Comparison of ENCODE assay signal across 29 cellular contexts in the genomic region with DNA sequence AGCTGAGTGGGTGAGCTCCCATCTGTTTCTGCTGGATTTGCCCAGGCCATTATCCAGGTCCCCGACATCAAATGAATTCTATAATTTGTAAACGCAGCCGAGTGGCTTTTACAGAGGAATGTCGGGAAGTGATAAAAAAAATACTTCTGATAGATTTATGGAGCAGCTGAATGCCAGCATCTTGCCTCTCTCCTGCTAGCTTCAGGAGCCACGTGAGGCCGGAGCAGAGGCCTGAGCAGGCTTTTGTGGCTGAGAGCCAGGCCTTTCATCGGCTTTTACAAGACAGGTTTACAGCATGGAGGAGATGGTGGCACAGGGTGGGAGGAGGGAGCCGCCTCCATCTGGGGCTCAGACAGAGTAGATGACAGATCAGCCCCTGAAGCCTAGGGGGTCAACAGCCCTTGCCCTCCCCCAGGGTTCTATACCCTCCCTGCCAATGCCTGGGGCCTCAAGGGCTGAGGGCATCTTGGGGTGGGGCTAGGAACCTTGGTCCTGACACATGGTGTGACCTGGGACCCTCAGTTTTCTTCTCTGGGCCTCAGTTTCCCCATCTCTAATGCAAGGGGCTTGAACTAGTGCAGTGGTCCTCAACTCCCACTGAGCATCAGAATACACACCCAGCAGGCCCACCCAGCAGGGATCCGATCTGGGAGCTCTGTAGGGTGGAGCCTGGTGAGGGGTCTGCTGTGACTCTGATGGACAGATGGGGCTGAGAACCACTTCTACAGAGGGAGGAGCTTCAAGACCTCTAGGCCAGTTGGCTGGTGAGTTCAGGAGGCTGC. TPM values are rescaled to one million over a fixed set of nuclear protein-coding genes. Genes with fewer than 3 reads are reported as not detected.
DNase-seq lines count a peak whose midpoint lies in the region; ATAC-seq and TF ChIP-seq lines count a peak whose summit lies in the region.
"Had no signal": no experiment of that assay in that cellular context is flagged by ENCODE, and none has a peak within 500 bp of the region (broad histone marks: within the 10 kb centered on the region; RNA-seq: fewer than 3 reads in every experiment).

No MANE protein-coding gene starts in this region.

- no peak overlapping the region for H3K4me3 Mint-ChIP-seq in mesothelial cell of epicardium
- H3K4me3 Mint-ChIP-seq in T-helper 2 cell treated with Interferon-gamma antibody and Interleukin-4, amounts not matched to agents 5 μg/mL and 100 μg/mL, for 36 hours: no peak overlapping the region
- H3K4me3 Mint-ChIP-seq: activated CD4-positive, alpha-beta T cell treated with anti-CD3 and anti-CD28 coated beads, Interleukin-2, amount 10 ng/mL, durations not matched to agents 24 days and 14 days; activated CD8-positive, alpha-beta memory T cell treated with anti-CD3 and anti-CD28 coated beads, Interleukin-2, amount 10 ng/mL, durations not matched to agents 7 days and 5 days; central memory CD8-positive, alpha-beta T cell; H9; immature natural killer cell; neural crest cell; stimulated activated effector memory CD8-positive, alpha-beta T cell treated with anti-CD3 and anti-CD28 coated beads, Interleukin-12 subunit alpha, Interleukin-12 subunit beta, amount 100 ng/mL, for 72 hours had no signal

- H3K27ac Mint-ChIP-seq in mesothelial cell of epicardium: no peak overlapping the region
- no peak overlapping the region for H3K27ac Mint-ChIP-seq in T-helper 2 cell treated with Interferon-gamma antibody and Interleukin-4, amounts not matched to agents 5 μg/mL and 100 μg/mL, for 36 hours
- H3K27ac Mint-ChIP-seq: activated CD4-positive, alpha-beta T cell treated with anti-CD3 and anti-CD28 coated beads, Interleukin-2, amount 10 ng/mL, durations not matched to agents 24 days and 14 days; activated CD8-positive, alpha-beta memory T cell treated with anti-CD3 and anti-CD28 coated beads, Interleukin-2, amount 10 ng/mL, durations not matched to agents 7 days and 5 days; H9; immature natural killer cell had no signal

- TF ChIP-seq CTCF in WERI-Rb-1 (IDR thresholded peaks at IDR 0.05; ENCODE audit: low read depth, low read length): no peak
- no peak for TF ChIP-seq CTCF in mesothelial cell of epicardium (IDR thresholded peaks at IDR 0.05; ENCODE audit: unreplicated experiment)

- intact Hi-C loops in Right ventricle myocardium superior (cut with DNase I): no loop called here
- intact Hi-C loops in Right ventricle myocardium inferior (cut with DNase I): no loop called here

- peak; percentile 47 for DNase-seq in Right ventricle myocardium superior
- DNase-seq in Right ventricle myocardium inferior (ENCODE audit: missing footprints): no peak
- no peak for DNase-seq in WERI-Rb-1
- peak; percentile 56 to 82 for DNase-seq in mesothelial cell of epicardium (ENCODE audit: low spot score in 2 of 2, unreplicated experiment in 2 of 2)
- no peak for DNase-seq in T-helper 2 cell treated with Interferon-gamma antibody and Interleukin-4, amounts not matched to agents 5 μg/mL and 100 μg/mL, for 36 hours (ENCODE audit: low spot score)
- DNase-seq in mesenteric fat pad (ENCODE audit: low spot score): no peak
- DNase-seq: activated CD4-positive, alpha-beta T cell treated with anti-CD3 and anti-CD28 coated beads, Interleukin-2, amount 10 ng/mL, durations not matched to agents 24 days and 14 days; activated CD8-positive, alpha-beta memory T cell treated with anti-CD3 and anti-CD28 coated beads, Interleukin-2, amount 10 ng/mL, durations not matched to agents 7 days and 5 days; Calu3; H9; immature natural killer cell; NCI-H1048; NCI-H187 treated with DMSO at 0.1 percent for 48 hours; NCI-H226; psoas muscle; SIG-M5; stimulated activated CD4-positive, alpha-beta T cell treated with anti-CD3 and anti-CD28 coated beads, Interleukin-2, amount 100 ng/mL, for 24 hours; T-helper 1 cell had no signal

- H3K4me3 ChIP-seq in WERI-Rb-1 (ENCODE audit: low read depth, low read length): no peak overlapping the region
- H3K4me3 ChIP-seq: A549; BLaER1 treated with 17β-estradiol and CSF1 and Interleukin-3, amounts not matched to agents 10 nM and 100 nM; psoas muscle; skin epidermis; suprapubic skin had no signal

- H3K9me3 ChIP-seq in WERI-Rb-1 (ENCODE audit: severe bottlenecking): no peaks in the 10 kb centered on the region
- H3K9me3 ChIP-seq: A549; BLaER1 treated with 17β-estradiol and CSF1 and Interleukin-3, amounts not matched to agents 10 nM and 100 nM; psoas muscle; suprapubic skin had no signal

- peaks cover 85% of the 10 kb centered on the region for H3K27me3 Mint-ChIP-seq in mesothelial cell of epicardium (ENCODE audit: low read depth)
- H3K27me3 Mint-ChIP-seq in T-helper 2 cell treated with Interferon-gamma antibody and Interleukin-4, amounts not matched to agents 5 μg/mL and 100 μg/mL, for 36 hours (ENCODE audit: low read depth): no peaks in the 10 kb centered on the region
- H3K27me3 Mint-ChIP-seq: activated CD4-positive, alpha-beta T cell treated with anti-CD3 and anti-CD28 coated beads, Interleukin-2, amount 10 ng/mL, durations not matched to agents 24 days and 14 days; central memory CD8-positive, alpha-beta T cell had no signal

- ATAC-seq in Right ventricle myocardium superior (ENCODE audit: poor library complexity) (peak; percentile 28), Right ventricle myocardium inferior (no peak), GM21737 (IDR thresholded peaks at IDR 0.05; ENCODE audit: unreplicated experiment) (no peak), HG02759 (IDR thresholded peaks at IDR 0.05; ENCODE audit: unreplicated experiment) (no peak)
- ATAC-seq: A549; activated CD8-positive, alpha-beta memory T cell treated with anti-CD3 and anti-CD28 coated beads, Interleukin-2, amount 10 ng/mL, durations not matched to agents 7 days and 5 days; activated naive CD4-positive, alpha-beta T cell treated with anti-CD3 and anti-CD28 coated beads, Interleukin-2, amount 50 U/mL, for 72 hours; psoas muscle; stimulated activated effector memory CD8-positive, alpha-beta T cell treated with anti-CD3 and anti-CD28 coated beads, Interleukin-12 subunit alpha, Interleukin-12 subunit beta, amount 100 ng/mL, for 72 hours had no signal

- H3K36me3 ChIP-seq in WERI-Rb-1: no peaks in the 10 kb centered on the region
- H3K36me3 ChIP-seq: BLaER1 treated with 17β-estradiol and CSF1 and Interleukin-3, amounts not matched to agents 10 nM and 100 nM; suprapubic skin had no signal

- H3K27me3 ChIP-seq in WERI-Rb-1 (ENCODE audit: insufficient read depth, low read depth, severe bottlenecking): no peaks in the 10 kb centered on the region
- H3K27me3 ChIP-seq: BLaER1 treated with 17β-estradiol and CSF1 and Interleukin-3, amounts not matched to agents 10 nM and 100 nM had no signal

- no peaks in the 10 kb centered on the region for H3K36me3 Mint-ChIP-seq in mesothelial cell of epicardium
- H3K36me3 Mint-ChIP-seq in T-helper 2 cell treated with Interferon-gamma antibody and Interleukin-4, amounts not matched to agents 5 μg/mL and 100 μg/mL, for 36 hours (ENCODE audit: low read depth): no peaks in the 10 kb centered on the region
- H3K36me3 Mint-ChIP-seq: activated CD8-positive, alpha-beta memory T cell treated with anti-CD3 and anti-CD28 coated beads, Interleukin-2, amount 10 ng/mL, durations not matched to agents 7 days and 5 days; activated naive CD4-positive, alpha-beta T cell treated with anti-CD3 and anti-CD28 coated beads, Interleukin-2, amount 50 U/mL, for 72 hours; immature natural killer cell; stimulated activated effector memory CD8-positive, alpha-beta T cell treated with anti-CD3 and anti-CD28 coated beads, Interleukin-12 subunit alpha, Interleukin-12 subunit beta, amount 100 ng/mL, for 72 hours had no signal

- peaks cover 39% of the 10 kb centered on the region for H3K4me1 Mint-ChIP-seq in mesothelial cell of epicardium
- no peaks in the 10 kb centered on the region for H3K4me1 Mint-ChIP-seq in T-helper 2 cell treated with Interferon-gamma antibody and Interleukin-4, amounts not matched to agents 5 μg/mL and 100 μg/mL, for 36 hours (ENCODE audit: low read depth)
- H3K4me1 Mint-ChIP-seq: activated CD4-positive, alpha-beta T cell treated with anti-CD3 and anti-CD28 coated beads, Interleukin-2, amount 10 ng/mL, durations not matched to agents 24 days and 14 days; central memory CD8-positive, alpha-beta T cell; immature natural killer cell; neural crest cell had no signal

- peak overlapping the region; percentile 55 for H3K27ac ChIP-seq in WERI-Rb-1
- H3K27ac ChIP-seq: A549; BLaER1 treated with 17β-estradiol and CSF1 and Interleukin-3, amounts not matched to agents 10 nM and 100 nM; epithelial cell of prostate; psoas muscle; skin epidermis; suprapubic skin had no signal

- no peaks in the 10 kb centered on the region for H3K9me3 Mint-ChIP-seq in mesothelial cell of epicardium
- H3K9me3 Mint-ChIP-seq in T-helper 2 cell treated with Interferon-gamma antibody and Interleukin-4, amounts not matched to agents 5 μg/mL and 100 μg/mL, for 36 hours: no peaks in the 10 kb centered on the region
- H3K9me3 Mint-ChIP-seq: activated CD4-positive, alpha-beta T cell treated with anti-CD3 and anti-CD28 coated beads, Interleukin-2, amount 10 ng/mL, durations not matched to agents 24 days and 14 days; activated naive CD4-positive, alpha-beta T cell treated with anti-CD3 and anti-CD28 coated beads, Interleukin-2, amount 50 U/mL, for 72 hours; central memory CD8-positive, alpha-beta T cell; H9; immature natural killer cell; neural crest cell; stimulated activated effector memory CD8-positive, alpha-beta T cell treated with anti-CD3 and anti-CD28 coated beads, Interleukin-12 subunit alpha, Interleukin-12 subunit beta, amount 100 ng/mL, for 72 hours had no signal

RNA-seq across cellular contexts. Expression of gene PCBD1, which starts 44.2 kb away (rescaled TPM):
- total RNA-seq in Right ventricle myocardium superior (142 TPM), Right ventricle myocardium inferior (155 TPM), mesothelial cell of epicardium (50.5 to 51.7 TPM (median 51.4 TPM) in 3 replicates), mesenteric fat pad (61.2 TPM)

Comparison
In these comparisons a context has a peak if more than half of its experiments do, and no peak if none do; other contexts are left out.
1. DNase-seq: peak in Right ventricle myocardium superior (single experiment) and mesothelial cell of epicardium (2 of 2); none in Right ventricle myocardium inferior (single experiment), WERI-Rb-1 (single experiment), T-helper 2 cell treated with Interferon-gamma antibody and Interleukin-4, amounts not matched to agents 5 μg/mL and 100 μg/mL, for 36 hours (single experiment) and mesenteric fat pad (single experiment).